1 cellular context compared by ENCODE assay signal in the genomic region with DNA sequence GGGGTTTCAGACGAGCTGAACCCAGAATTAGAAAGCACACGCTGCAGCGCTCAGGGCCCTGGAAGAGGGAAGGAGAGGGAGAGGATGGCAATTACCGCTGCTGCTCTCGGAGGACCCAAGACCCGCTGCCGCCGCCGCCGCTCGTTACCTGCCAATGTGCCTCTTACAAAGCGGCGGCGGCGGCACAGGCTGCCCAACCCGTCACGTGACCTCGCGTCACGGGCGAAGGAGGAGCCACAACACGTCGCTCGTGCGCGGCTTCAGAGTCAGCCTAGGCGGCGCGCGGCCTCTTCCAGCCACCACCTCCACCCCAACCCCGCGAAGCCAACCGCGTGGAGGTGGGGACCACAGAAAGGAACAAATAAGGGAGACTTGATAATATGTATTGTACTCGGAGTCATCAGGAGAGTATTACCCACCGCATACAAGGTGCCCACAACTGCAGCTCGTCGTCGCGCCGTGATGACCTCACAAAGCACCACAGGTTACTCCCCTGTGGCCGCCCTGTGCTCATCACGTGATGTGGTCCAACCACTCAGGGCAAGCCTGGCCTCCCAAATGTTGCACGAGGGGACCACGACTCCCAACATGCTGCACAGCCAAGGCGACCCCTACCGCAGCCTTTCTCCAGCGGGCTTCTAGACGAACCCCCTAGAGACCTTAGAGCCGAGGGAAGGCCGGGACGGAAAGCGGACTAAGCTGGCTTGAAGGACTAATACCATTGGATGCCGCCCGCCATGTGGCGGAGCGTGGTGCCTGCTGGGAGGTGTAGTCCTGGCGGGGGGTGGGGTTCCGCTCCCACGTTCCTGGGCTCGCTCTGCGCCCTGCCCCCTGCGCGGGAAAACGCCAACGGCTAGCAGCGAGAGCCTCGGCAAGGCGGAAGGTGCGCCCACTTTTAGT.
TF ChIP-seq lines count a peak whose summit lies in the region.

A gene with protein sequence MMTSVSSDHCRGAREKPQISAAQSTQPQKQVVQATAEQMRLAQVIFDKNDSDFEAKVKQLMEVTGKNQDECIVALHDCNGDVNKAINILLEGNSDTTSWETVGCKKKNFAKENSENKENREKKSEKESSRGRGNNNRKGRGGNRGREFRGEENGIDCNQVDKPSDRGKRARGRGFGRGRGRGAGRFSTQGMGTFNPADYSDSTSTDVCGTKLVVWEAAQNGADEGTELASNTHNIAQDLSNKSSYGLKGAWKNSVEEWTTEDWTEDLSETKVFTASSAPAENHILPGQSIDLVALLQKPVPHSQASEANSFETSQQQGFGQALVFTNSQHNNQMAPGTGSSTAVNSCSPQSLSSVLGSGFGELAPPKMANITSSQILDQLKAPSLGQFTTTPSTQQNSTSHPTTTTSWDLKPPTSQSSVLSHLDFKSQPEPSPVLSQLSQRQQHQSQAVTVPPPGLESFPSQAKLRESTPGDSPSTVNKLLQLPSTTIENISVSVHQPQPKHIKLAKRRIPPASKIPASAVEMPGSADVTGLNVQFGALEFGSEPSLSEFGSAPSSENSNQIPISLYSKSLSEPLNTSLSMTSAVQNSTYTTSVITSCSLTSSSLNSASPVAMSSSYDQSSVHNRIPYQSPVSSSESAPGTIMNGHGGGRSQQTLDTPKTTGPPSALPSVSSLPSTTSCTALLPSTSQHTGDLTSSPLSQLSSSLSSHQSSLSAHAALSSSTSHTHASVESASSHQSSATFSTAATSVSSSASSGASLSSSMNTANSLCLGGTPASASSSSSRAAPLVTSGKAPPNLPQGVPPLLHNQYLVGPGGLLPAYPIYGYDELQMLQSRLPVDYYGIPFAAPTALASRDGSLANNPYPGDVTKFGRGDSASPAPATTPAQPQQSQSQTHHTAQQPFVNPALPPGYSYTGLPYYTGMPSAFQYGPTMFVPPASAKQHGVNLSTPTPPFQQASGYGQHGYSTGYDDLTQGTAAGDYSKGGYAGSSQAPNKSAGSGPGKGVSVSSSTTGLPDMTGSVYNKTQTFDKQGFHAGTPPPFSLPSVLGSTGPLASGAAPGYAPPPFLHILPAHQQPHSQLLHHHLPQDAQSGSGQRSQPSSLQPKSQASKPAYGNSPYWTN (minus strand): TSS at position 158 of the 900 bp plus-strand sequence. CDS start 31,739 bp downstream, outside the sequence.

TF ChIP-seq in K562, 482 proteins besides CTCF, POLR2A, EP300 and RAD21 (continued from another document and continues in another):
- no peak for TF ChIP-seq SNIP1 (IDR thresholded peaks at IDR 0.05; ENCODE audit: low read depth)
- TF ChIP-seq E2F3 (CRISPR knock-in tag; IDR thresholded peaks at IDR 0.05): peak; percentile 98
- no peak for TF ChIP-seq NCOA6 (IDR thresholded peaks at IDR 0.05)
- TF ChIP-seq POLR3A (IDR thresholded peaks at IDR 0.05; ENCODE audit: borderline replicate concordance, extremely low read depth, insufficient read depth, insufficient read length): no peak
- no peak for TF ChIP-seq CHCHD3 (CRISPR knock-in tag; IDR thresholded peaks at IDR 0.05)
- TF ChIP-seq EGR1 (conservative IDR thresholded peaks at IDR 0.05): peak; percentile 44; the same call in 1 of the 2 replicates
- TF ChIP-seq ZFPM2 (CRISPR knock-in tag; IDR thresholded peaks at IDR 0.05): no peak
- TF ChIP-seq, protein P1, sequence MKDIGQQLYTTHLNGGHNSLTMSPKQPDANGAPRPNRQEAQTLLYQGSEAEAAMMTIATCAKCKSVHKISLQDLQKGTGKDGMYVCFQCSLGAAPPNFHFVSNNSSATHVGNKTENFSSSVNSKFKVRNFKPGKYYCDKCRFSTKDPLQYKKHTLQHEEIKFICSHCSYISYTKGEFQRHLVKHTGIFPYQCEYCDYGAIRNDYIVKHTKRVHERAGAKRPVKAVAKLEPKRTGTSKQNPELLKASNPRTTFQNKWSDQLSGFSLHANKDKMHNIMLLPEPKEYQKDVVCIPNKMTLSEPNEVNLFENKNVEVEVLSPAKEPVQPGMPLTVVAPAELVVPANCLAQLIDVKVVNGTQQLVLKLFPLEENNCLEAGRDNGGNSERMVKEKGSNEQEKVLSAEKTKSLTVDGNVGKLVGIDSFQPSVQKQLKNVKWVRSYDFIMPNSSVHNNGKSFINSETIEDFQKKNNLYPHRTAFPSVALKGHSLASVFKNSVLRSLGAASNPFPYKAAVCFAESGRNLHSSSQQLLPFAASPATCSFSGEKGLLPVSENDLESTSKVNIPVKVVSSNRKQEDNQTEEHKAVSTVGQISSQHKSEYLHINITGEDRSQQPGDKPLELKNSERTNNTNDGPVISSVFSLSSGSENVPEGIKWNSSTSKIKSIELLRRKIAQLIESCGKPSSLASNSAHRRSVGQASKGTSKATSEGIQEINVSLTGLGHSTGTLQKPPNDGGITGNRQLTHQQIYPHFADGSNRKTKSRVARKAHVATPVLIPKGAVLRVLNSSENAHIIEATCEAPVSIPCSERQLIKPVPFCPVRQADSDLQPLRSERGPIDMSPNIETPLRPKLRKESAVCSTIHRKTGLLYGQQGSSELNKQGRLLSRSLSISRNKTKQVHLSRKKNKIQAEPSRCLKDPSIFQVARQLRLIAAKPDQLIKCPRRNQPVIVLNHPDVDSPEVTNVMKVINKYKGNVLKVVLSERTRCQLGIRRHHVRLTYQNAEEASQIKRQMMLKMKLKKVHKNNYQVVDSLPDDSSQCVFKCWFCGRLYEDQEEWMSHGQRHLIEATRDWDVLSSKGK (CRISPR knock-in tag; IDR thresholded peaks at IDR 0.05): no peak
- TF ChIP-seq, protein P2, sequence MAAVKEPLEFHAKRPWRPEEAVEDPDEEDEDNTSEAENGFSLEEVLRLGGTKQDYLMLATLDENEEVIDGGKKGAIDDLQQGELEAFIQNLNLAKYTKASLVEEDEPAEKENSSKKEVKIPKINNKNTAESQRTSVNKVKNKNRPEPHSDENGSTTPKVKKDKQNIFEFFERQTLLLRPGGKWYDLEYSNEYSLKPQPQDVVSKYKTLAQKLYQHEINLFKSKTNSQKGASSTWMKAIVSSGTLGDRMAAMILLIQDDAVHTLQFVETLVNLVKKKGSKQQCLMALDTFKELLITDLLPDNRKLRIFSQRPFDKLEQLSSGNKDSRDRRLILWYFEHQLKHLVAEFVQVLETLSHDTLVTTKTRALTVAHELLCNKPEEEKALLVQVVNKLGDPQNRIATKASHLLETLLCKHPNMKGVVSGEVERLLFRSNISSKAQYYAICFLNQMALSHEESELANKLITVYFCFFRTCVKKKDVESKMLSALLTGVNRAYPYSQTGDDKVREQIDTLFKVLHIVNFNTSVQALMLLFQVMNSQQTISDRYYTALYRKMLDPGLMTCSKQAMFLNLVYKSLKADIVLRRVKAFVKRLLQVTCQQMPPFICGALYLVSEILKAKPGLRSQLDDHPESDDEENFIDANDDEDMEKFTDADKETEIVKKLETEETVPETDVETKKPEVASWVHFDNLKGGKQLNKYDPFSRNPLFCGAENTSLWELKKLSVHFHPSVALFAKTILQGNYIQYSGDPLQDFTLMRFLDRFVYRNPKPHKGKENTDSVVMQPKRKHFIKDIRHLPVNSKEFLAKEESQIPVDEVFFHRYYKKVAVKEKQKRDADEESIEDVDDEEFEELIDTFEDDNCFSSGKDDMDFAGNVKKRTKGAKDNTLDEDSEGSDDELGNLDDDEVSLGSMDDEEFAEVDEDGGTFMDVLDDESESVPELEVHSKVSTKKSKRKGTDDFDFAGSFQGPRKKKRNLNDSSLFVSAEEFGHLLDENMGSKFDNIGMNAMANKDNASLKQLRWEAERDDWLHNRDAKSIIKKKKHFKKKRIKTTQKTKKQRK (IDR thresholded peaks at IDR 0.05; ENCODE audit: borderline replicate concordance, low read depth, low read length): no peak
- TF ChIP-seq, protein P3, sequence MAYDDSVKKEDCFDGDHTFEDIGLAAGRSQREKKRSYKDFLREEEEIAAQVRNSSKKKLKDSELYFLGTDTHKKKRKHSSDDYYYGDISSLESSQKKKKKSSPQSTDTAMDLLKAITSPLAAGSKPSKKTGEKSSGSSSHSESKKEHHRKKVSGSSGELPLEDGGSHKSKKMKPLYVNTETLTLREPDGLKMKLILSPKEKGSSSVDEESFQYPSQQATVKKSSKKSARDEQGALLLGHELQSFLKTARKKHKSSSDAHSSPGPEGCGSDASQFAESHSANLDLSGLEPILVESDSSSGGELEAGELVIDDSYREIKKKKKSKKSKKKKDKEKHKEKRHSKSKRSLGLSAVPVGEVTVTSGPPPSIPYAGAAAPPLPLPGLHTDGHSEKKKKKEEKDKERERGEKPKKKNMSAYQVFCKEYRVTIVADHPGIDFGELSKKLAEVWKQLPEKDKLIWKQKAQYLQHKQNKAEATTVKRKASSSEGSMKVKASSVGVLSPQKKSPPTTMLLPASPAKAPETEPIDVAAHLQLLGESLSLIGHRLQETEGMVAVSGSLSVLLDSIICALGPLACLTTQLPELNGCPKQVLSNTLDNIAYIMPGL (CRISPR knock-in tag; IDR thresholded peaks at IDR 0.05): no peak; the same call in 1 of the 2 replicates
- no peak for TF ChIP-seq HSF4 (CRISPR knock-in tag; IDR thresholded peaks at IDR 0.05; ENCODE audit: borderline replicate concordance)
- TF ChIP-seq ZNF347 (CRISPR knock-in tag; IDR thresholded peaks at IDR 0.05; ENCODE audit: low read depth): no peak
- TF ChIP-seq C11orf30 (IDR thresholded peaks at IDR 0.05; ENCODE audit: low read depth): peak; percentile 95
- TF ChIP-seq TRIM28 (IDR thresholded peaks at IDR 0.05): no peak
- TF ChIP-seq ZNF324 (CRISPR knock-in tag; IDR thresholded peaks at IDR 0.05): no peak
- TF ChIP-seq BRD9 (IDR thresholded peaks at IDR 0.05; ENCODE audit: low read depth, partially characterized antibody): no peak
- TF ChIP-seq ZBTB8A (IDR thresholded peaks at IDR 0.05; ENCODE audit: partially characterized antibody): no peak
- peak; percentile 77 for TF ChIP-seq KLF13 (tag; IDR thresholded peaks at IDR 0.05; ENCODE audit: borderline replicate concordance, low read depth)
- TF ChIP-seq GABPA (tag; conservative IDR thresholded peaks at IDR 0.05; ENCODE audit: low read depth): peak; percentile 53
- peak; percentile 87 to 89 for TF ChIP-seq NRF1 (conservative IDR thresholded peaks at IDR 0.05 in 1 of 2, IDR thresholded peaks at IDR 0.05 in 1 of 2)
- TF ChIP-seq BCL6 (CRISPR knock-in tag; IDR thresholded peaks at IDR 0.05): no peak
- no peak for TF ChIP-seq THRAP3 (IDR thresholded peaks at IDR 0.05; ENCODE audit: borderline replicate concordance)
- no peak for TF ChIP-seq ZNF780A (CRISPR knock-in tag; IDR thresholded peaks at IDR 0.05)
- TF ChIP-seq HDAC1 (IDR thresholded peaks at IDR 0.05): peak in 1 of 2 experiments; percentile 92; a peak in 2 of 4 replicates
- TF ChIP-seq BRCA1 (IDR thresholded peaks at IDR 0.05): no peak
- no peak for TF ChIP-seq BRCA1 (CRISPR knock-in tag; IDR thresholded peaks at IDR 0.05)
- TF ChIP-seq, protein P4, sequence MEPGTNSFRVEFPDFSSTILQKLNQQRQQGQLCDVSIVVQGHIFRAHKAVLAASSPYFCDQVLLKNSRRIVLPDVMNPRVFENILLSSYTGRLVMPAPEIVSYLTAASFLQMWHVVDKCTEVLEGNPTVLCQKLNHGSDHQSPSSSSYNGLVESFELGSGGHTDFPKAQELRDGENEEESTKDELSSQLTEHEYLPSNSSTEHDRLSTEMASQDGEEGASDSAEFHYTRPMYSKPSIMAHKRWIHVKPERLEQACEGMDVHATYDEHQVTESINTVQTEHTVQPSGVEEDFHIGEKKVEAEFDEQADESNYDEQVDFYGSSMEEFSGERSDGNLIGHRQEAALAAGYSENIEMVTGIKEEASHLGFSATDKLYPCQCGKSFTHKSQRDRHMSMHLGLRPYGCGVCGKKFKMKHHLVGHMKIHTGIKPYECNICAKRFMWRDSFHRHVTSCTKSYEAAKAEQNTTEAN (CRISPR knock-in tag; IDR thresholded peaks at IDR 0.05): no peak
- no peak for TF ChIP-seq ZNF282 (CRISPR knock-in tag; IDR thresholded peaks at IDR 0.05)
- TF ChIP-seq HDAC2 (IDR thresholded peaks at IDR 0.05): 0 out of 2 replicates have a peak, but pooled peaks have one; percentile 32
- TF ChIP-seq, protein P5, sequence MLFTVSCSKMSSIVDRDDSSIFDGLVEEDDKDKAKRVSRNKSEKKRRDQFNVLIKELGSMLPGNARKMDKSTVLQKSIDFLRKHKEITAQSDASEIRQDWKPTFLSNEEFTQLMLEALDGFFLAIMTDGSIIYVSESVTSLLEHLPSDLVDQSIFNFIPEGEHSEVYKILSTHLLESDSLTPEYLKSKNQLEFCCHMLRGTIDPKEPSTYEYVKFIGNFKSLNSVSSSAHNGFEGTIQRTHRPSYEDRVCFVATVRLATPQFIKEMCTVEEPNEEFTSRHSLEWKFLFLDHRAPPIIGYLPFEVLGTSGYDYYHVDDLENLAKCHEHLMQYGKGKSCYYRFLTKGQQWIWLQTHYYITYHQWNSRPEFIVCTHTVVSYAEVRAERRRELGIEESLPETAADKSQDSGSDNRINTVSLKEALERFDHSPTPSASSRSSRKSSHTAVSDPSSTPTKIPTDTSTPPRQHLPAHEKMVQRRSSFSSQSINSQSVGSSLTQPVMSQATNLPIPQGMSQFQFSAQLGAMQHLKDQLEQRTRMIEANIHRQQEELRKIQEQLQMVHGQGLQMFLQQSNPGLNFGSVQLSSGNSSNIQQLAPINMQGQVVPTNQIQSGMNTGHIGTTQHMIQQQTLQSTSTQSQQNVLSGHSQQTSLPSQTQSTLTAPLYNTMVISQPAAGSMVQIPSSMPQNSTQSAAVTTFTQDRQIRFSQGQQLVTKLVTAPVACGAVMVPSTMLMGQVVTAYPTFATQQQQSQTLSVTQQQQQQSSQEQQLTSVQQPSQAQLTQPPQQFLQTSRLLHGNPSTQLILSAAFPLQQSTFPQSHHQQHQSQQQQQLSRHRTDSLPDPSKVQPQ (CRISPR knock-in tag; IDR thresholded peaks at IDR 0.05; ENCODE audit: borderline replicate concordance): no peak
- TF ChIP-seq MEF2A (IDR thresholded peaks at IDR 0.05; ENCODE audit: control insufficient read depth, low read depth, low read length): no peak
- TF ChIP-seq YY1 (IDR thresholded peaks at IDR 0.05; ENCODE audit: borderline replicate concordance in 1 of 3, control insufficient read depth in 1 of 3, extremely low read depth in 1 of 3, insufficient read depth in 3 of 3, insufficient read length in 1 of 3, insufficient replicate concordance in 2 of 3, low read depth in 1 of 3, low read length in 2 of 3): peak; percentile 41 to 72 (median 67)
- TF ChIP-seq TAF9B (IDR thresholded peaks at IDR 0.05; ENCODE audit: partially characterized antibody): peak; percentile 83
- TF ChIP-seq ERF (CRISPR knock-in tag; IDR thresholded peaks at IDR 0.05): no peak
- TF ChIP-seq PTBP1 (IDR thresholded peaks at IDR 0.05; ENCODE audit: low read depth, low read length): no peak
- TF ChIP-seq FOXP1 (CRISPR knock-in tag; IDR thresholded peaks at IDR 0.05): peak; percentile 45
- peak; percentile 59 for TF ChIP-seq HMGN3 (IDR thresholded peaks at IDR 0.05; ENCODE audit: borderline replicate concordance, extremely low read depth, insufficient read length, low read depth, low read length)
- no peak for TF ChIP-seq ZBED1 (IDR thresholded peaks at IDR 0.05)
- TF ChIP-seq ZNF146 (CRISPR knock-in tag; IDR thresholded peaks at IDR 0.05; ENCODE audit: unreplicated experiment): no peak
- no peak for TF ChIP-seq SMAD3 (CRISPR knock-in tag; conservative IDR thresholded peaks at IDR 0.05)
- no peak for TF ChIP-seq ZNF124 (CRISPR knock-in tag; IDR thresholded peaks at IDR 0.05)
- no peak for TF ChIP-seq HEY1 (CRISPR knock-in tag; IDR thresholded peaks at IDR 0.05; ENCODE audit: borderline replicate concordance)
- TF ChIP-seq ZNF134 (CRISPR knock-in tag; conservative IDR thresholded peaks at IDR 0.05): no peak
- TF ChIP-seq, protein P6, sequence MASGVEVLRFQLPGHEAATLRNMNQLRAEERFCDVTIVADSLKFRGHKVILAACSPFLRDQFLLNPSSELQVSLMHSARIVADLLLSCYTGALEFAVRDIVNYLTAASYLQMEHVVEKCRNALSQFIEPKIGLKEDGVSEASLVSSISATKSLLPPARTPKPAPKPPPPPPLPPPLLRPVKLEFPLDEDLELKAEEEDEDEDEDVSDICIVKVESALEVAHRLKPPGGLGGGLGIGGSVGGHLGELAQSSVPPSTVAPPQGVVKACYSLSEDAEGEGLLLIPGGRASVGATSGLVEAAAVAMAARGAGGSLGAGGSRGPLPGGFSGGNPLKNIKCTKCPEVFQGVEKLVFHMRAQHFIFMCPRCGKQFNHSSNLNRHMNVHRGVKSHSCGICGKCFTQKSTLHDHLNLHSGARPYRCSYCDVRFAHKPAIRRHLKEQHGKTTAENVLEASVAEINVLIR (CRISPR knock-in tag; IDR thresholded peaks at IDR 0.05): peak; percentile 93
